In the genomic region with DNA sequence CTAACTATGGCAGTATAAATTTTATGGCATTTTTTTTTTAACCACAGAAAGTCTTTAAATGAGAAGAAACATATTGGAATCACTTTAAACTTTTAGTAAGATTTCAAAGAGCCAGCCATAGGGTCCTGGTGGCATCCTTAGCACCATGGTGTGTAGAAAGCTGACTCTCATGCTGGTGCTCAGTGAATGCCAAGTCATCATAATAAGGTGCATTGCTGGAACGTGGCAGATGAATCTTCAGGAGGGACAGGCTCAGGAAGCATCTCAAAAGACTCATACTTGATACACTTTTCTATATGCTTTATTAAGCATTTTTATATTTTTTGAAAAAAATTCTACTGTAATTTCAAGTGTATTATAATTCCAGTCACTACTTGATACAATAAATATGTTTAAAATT, we compare ENCODE assay signal across 11 cellular contexts.
"Had no signal": no experiment of that assay in that cellular context is flagged by ENCODE, and none has a peak within 500 bp of the region (broad histone marks: within the 10 kb centered on the region; RNA-seq: fewer than 3 reads in every experiment).

No MANE protein-coding gene starts in this region.

- H3K36me3 ChIP-seq: HAP-1 had no signal

- H3K9ac ChIP-seq: GM23248 had no signal

- H3K4me1 ChIP-seq: HAP-1 had no signal

- H3K4me2 ChIP-seq: GM23338 had no signal

- FAIRE-seq: H1, H54 had no signal

- ATAC-seq: GM23338, HCT116 had no signal

- H3K27ac ChIP-seq: GM23248 had no signal

- H3K4me3 ChIP-seq: GM23248, GM23338, HAP-1 had no signal

- DNase-seq: GM23248, GOT3, H7, H9, HCEC 1CT, HFFc6 had no signal

- H2AFZ ChIP-seq: GM23248, GM23338 had no signal

- H3K9me3 ChIP-seq: HAP-1 had no signal
